Comparison of ENCODE assay signal across 25 cellular contexts in the genomic region with DNA sequence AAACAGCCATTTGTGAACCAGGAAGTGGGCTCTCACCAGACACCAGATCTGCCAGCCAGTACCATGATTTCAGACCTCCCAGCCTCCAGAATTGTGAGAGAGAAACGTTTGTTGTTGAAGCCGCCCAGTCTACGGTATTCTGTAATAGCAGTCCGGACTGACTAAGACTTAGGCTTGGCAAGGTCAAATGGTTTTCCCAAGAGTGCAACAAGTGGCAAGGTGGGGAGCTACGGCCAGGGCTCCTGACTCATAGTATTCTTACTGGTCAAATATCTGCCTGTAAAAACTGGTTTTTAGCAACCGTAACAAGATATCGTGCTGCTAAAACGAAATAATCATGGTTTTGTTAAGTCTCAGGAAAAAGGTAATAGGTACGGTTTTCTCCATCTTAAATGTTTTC.
"Had no signal": no experiment of that assay in that cellular context is flagged by ENCODE, and none has a peak within 500 bp of the region (broad histone marks: within the 10 kb centered on the region; RNA-seq: fewer than 3 reads in every experiment).

No MANE protein-coding gene starts in this region.

- H3K4me2 ChIP-seq: smooth muscle cell had no signal

- FAIRE-seq: bronchial epithelial cell, frontal cortex, urothelium cell line had no signal

- H3K36me3 ChIP-seq: esophagus muscularis mucosa, neutrophil, ovary, sigmoid colon, transverse colon, WERI-Rb-1 had no signal

- H3K9me3 ChIP-seq: esophagus muscularis mucosa, neutrophil, ovary, psoas muscle, sigmoid colon, testis, transverse colon had no signal

- H3K27me3 ChIP-seq: esophagus muscularis mucosa, neutrophil, ovary, sigmoid colon, testis, transverse colon had no signal

- DNase-seq: activated CD4-positive, alpha-beta T cell treated with anti-CD3 and anti-CD28 coated beads for 48 hours; activated CD4-positive, alpha-beta T cell treated with anti-CD3 and anti-CD28 coated beads, Interleukin-2, amount 50 U/mL, for 48 hours; activated gamma-delta T cell treated with Interleukin-2 at 50 U/mL for 16 hours; activated naive CD8-positive, alpha-beta T cell treated with anti-CD3 and anti-CD28 coated beads, Interleukin-2, amount 50 U/mL, for 24 hours; activated T-cell treated with anti-CD3 and anti-CD28 coated beads, Interleukin-2, amount 50 U/mL, for 4 hours; effector CD4-positive, alpha-beta T cell; left ventricle myocardium superior; naive B cell; nephron progenitor cell; ovary; psoas muscle; sigmoid colon; stimulated activated CD4-positive, alpha-beta T cell treated with anti-CD3 and anti-CD28 coated beads, Interleukin-2, amount 100 ng/mL, for 24 hours; stimulated activated naive B cell treated with anti-CD40 and anti-IgM and Interleukin-4, amounts not matched to agents 10 μg/mL and 1 μg/mL and 100 μg/mL, for 72 hours; T-helper 17 cell; T1000; testis; transverse colon; WERI-Rb-1 had no signal

- H3K27ac ChIP-seq: esophagus muscularis mucosa, neutrophil, ovary, psoas muscle, sigmoid colon, testis, transverse colon, WERI-Rb-1 had no signal

- H3K4me3 ChIP-seq: esophagus muscularis mucosa, ovary, psoas muscle, sigmoid colon, smooth muscle cell, testis, transverse colon had no signal

- H3K4me1 ChIP-seq: esophagus muscularis mucosa, psoas muscle, sigmoid colon, testis, transverse colon had no signal
